17 cellular contexts compared by ENCODE assay signal in genomic region chr20:61738601-61739069, GRCh38.
"Had no signal": no experiment of that assay in that cellular context is flagged by ENCODE, and none has a peak within 500 bp of the region (broad histone marks: within the 10 kb centered on the region; RNA-seq: fewer than 3 reads in every experiment).

No MANE protein-coding gene starts in this region.

- H3K27ac Mint-ChIP-seq: memory B cell; natural killer cell; stimulated activated memory B cell treated with anti-CD40 and anti-IgM and Interleukin-4, amounts not matched to agents 10 μg/mL and 1 μg/mL and 100 μg/mL, for 72 hours had no signal

- H3K4me1 Mint-ChIP-seq: memory B cell; stimulated activated memory B cell treated with anti-CD40 and anti-IgM and Interleukin-4, amounts not matched to agents 10 μg/mL and 1 μg/mL and 100 μg/mL, for 72 hours had no signal

- H3K9me3 ChIP-seq: neutrophil, psoas muscle, sigmoid colon, transverse colon, upper lobe of right lung, vagina had no signal

- H3K36me3 Mint-ChIP-seq: memory B cell; natural killer cell; stimulated activated memory B cell treated with anti-CD40 and anti-IgM and Interleukin-4, amounts not matched to agents 10 μg/mL and 1 μg/mL and 100 μg/mL, for 72 hours had no signal

- H3K4me3 ChIP-seq: dorsolateral prefrontal cortex, left lung, lung, psoas muscle, sigmoid colon, transverse colon, upper lobe of right lung, vagina had no signal

- H3K4me1 ChIP-seq: left lung, psoas muscle, sigmoid colon, transverse colon, upper lobe of right lung, vagina had no signal

- H3K27me3 ChIP-seq: neutrophil, transverse colon, upper lobe of right lung, vagina had no signal

- H3K27ac ChIP-seq: dorsolateral prefrontal cortex, left lung, neutrophil, psoas muscle, sigmoid colon, transverse colon, upper lobe of right lung, vagina had no signal

- H3K4me3 Mint-ChIP-seq: memory B cell; natural killer cell; stimulated activated memory B cell treated with anti-CD40 and anti-IgM and Interleukin-4, amounts not matched to agents 10 μg/mL and 1 μg/mL and 100 μg/mL, for 72 hours had no signal

- H3K9me3 Mint-ChIP-seq: stimulated activated memory B cell treated with anti-CD40 and anti-IgM and Interleukin-4, amounts not matched to agents 10 μg/mL and 1 μg/mL and 100 μg/mL, for 72 hours had no signal

- H3K36me3 ChIP-seq: left lung, neutrophil, sigmoid colon, transverse colon, upper lobe of right lung, vagina had no signal

- DNase-seq: cerebellar nuclear complex; effector CD4-positive, alpha-beta T cell; head of caudate nucleus; left lung; natural killer cell; sigmoid colon; stimulated activated CD4-positive, alpha-beta T cell treated with anti-CD3 and anti-CD28 coated beads, Interleukin-4, amount 100 ng/mL, for 4 hours; stimulated activated naive CD8-positive, alpha-beta T cell treated with anti-CD3 and anti-CD28 coated beads, Interleukin-15, Interleukin-2, amounts not matched to agents 100 U/mL and 50 U/mL, for 24 hours; transverse colon; upper lobe of right lung had no signal
